In genomic region chr3:36943601-36944000, GRCh38 we compare ENCODE assay signal across 8 cellular contexts. TPM values are rescaled to one million over a fixed set of nuclear protein-coding genes. Genes with fewer than 3 reads are reported as not detected.
DNase-seq lines count a peak whose midpoint lies in the region; ATAC-seq, FAIRE-seq and TF ChIP-seq lines count a peak whose summit lies in the region.

No MANE protein-coding gene starts in this region.

- peaks cover 41% of the 10 kb centered on the region for H3K79me2 ChIP-seq in DOHH2 (ENCODE audit: control insufficient read depth, low read length)
- H3K79me2 ChIP-seq in PC-3 (ENCODE audit: low read length): no peaks in the 10 kb centered on the region

- no TSS peak for BruUV-seq in PC-3 (replicated peaks; lab: Mats Ljungman, UMichigan)

- peak overlapping the region; percentile 99 for H2AFZ ChIP-seq in PC-3 (ENCODE audit: low read length)

- H3F3A ChIP-seq in DOHH2 (ENCODE audit: control insufficient read depth, insufficient read depth) (no peaks in the 10 kb centered on the region), PC-3 (ENCODE audit: low read length, unreplicated experiment) (no peaks in the 10 kb centered on the region)

- intact Hi-C loops in PC-3 (cut with micrococcal nuclease) (no loop called here), prostate gland (cut with DNase I) (no loop called here)

- WGBS in esophagus, 2 donors: 26 to 37% methylated on average over 10 of the region's 10 CpGs
- WGBS in prostate gland: 15% methylated on average over 10 of the region's 10 CpGs

- H3K9me3 ChIP-seq in DOHH2 (ENCODE audit: control insufficient read depth, insufficient read depth, low read length) (peaks cover 8% of the 10 kb centered on the region), PC-3 (ENCODE audit: low read length) (no peaks in the 10 kb centered on the region), esophagus (ENCODE audit: control insufficient read depth in 2 of 2, insufficient read depth in 1 of 2, low read depth in 1 of 2, low read length in 1 of 2) (no peaks in the 10 kb centered on the region), prostate gland (no peaks in the 10 kb centered on the region)

- H3K27ac ChIP-seq in DOHH2 (ENCODE audit: low read depth, low read length): peak overlapping the region; percentile 54
- H3K27ac ChIP-seq in PC-3 (ENCODE audit: low read length): no peak overlapping the region
- no peak overlapping the region for H3K27ac ChIP-seq in esophagus (ENCODE audit: low read depth in 2 of 2, low read length in 1 of 2)
- H3K27ac ChIP-seq in prostate gland: peak overlapping the region; percentile 67 to 76

- DNase-seq in PC-3 (no peak), prostate gland (ENCODE audit: low spot score) (no peak), SIG-M5 (lab: John Stamatoyannopoulos, UW) (no peak), HTR-8/SVneo (ENCODE audit: insufficient read length, low spot score) (no peak), NCI-H2171 treated with DMSO at 0.1 percent for 48 hours (lab: John Stamatoyannopoulos, UW) (no peak)

- ATAC-seq in PC-3: no peak
- ATAC-seq in HG02884 (IDR thresholded peaks at IDR 0.05; ENCODE audit: unreplicated experiment): no peak

- H3K27me3 ChIP-seq in DOHH2 (ENCODE audit: control insufficient read depth, low read length) (no peaks in the 10 kb centered on the region), PC-3 (ENCODE audit: low read length) (no peaks in the 10 kb centered on the region), esophagus (ENCODE audit: control insufficient read depth in 1 of 2, insufficient read depth in 2 of 2, low read length in 2 of 2) (no peaks in the 10 kb centered on the region), prostate gland (replicated peaks; ENCODE audit: insufficient read depth) (no peaks in the 10 kb centered on the region)

- H3K4me1 ChIP-seq in DOHH2 (ENCODE audit: control insufficient read depth, low read length) (peaks cover 19% of the 10 kb centered on the region), PC-3 (ENCODE audit: insufficient read depth, low read length) (no peaks in the 10 kb centered on the region; the same call in 1 of the 2 replicates), esophagus (ENCODE audit: control insufficient read depth in 2 of 2, insufficient read depth in 2 of 2, low read length in 1 of 2) (no peaks in the 10 kb centered on the region), prostate gland (replicated peaks) (no peaks in the 10 kb centered on the region)

- no peak for FAIRE-seq in HTR-8/SVneo (lab: Jason Lieb, UNC)

- POLR2A ChIA-PET in PC-3 (lab: Charles Lee; ENCODE audit: unreplicated experiment): no interaction called here

- H3K4me3 ChIP-seq in DOHH2 (ENCODE audit: low read length) (peak overlapping the region; percentile 96), PC-3 (ENCODE audit: low read length) (peak overlapping the region; percentile 77), esophagus (ENCODE audit: low read depth in 1 of 2, low read length in 2 of 2) (peak overlapping the region; percentile 68 to 76), prostate gland (peak overlapping the region; percentile 82 to 84)

- H3K36me3 ChIP-seq in DOHH2 (ENCODE audit: control insufficient read depth, low read length) (peaks cover 3% of the 10 kb centered on the region), PC-3 (ENCODE audit: low read depth, low read length) (no peaks in the 10 kb centered on the region), esophagus (ENCODE audit: control insufficient read depth in 2 of 2, insufficient read depth in 2 of 2, low read length in 1 of 2) (no peaks in the 10 kb centered on the region), prostate gland (no peaks in the 10 kb centered on the region)

- H3K4me2 ChIP-seq in DOHH2 (ENCODE audit: low read length) (peak overlapping the region; percentile 95), PC-3 (ENCODE audit: low read length) (peak overlapping the region; percentile 100)

- TF ChIP-seq CTCF in DOHH2 (IDR thresholded peaks at IDR 0.05; ENCODE audit: low read depth, low read length, poor library complexity, severe bottlenecking) (no peak), PC-3 (conservative IDR thresholded peaks at IDR 0.05; ENCODE audit: low read depth, low read length) (no peak), prostate gland (IDR thresholded peaks at IDR 0.05) (no peak)

- CTCF ChIA-PET in PC-3 (lab: Charles Lee): interaction anchor here (0.5 kb wide), 1 partner anchor 16 kb away, joined by 3 read pairs; no protein-coding TSS in a partner anchor

- H3K9me2 ChIP-seq in DOHH2 (replicated peaks; ENCODE audit: control insufficient read depth, low read length) (no peaks in the 10 kb centered on the region), PC-3 (replicated peaks; ENCODE audit: low read length) (no peaks in the 10 kb centered on the region)

- H3K9ac ChIP-seq in PC-3 (ENCODE audit: low read length): peak overlapping the region; percentile 35; the same call in 1 of the 2 replicates

- no peak for TF ChIP-seq POLR2A in prostate gland (IDR thresholded peaks at IDR 0.05)

- H4K20me1 ChIP-seq in DOHH2 (ENCODE audit: control insufficient read depth, insufficient read depth, low read depth, low read length) (no peaks in the 10 kb centered on the region), PC-3 (ENCODE audit: low read length) (no peaks in the 10 kb centered on the region)

RNA-seq across cellular contexts. Expression of gene TRANK1, which starts 1.3 kb away (rescaled TPM):
- 0.58 and 2.4 TPM in 2 replicates for total RNA-seq in PC-3 (2014; rRNA removed)
- polyA plus RNA-seq in esophagus: 1 to 10 TPM; 1.6 to 2.0 TPM
- 10 to 100 TPM in 1 of 2 donors, 1 to 10 TPM in 1; 9.4 to 17.4 TPM for total RNA-seq in prostate gland

RNA-seq across cellular contexts. Expression of gene EPM2AIP1, which starts 49.3 kb away (rescaled TPM):
- total RNA-seq in PC-3 (2014; rRNA removed) (6.5 and 7.8 TPM in 2 replicates), prostate gland (10 to 100 TPM; 13.8 to 14.2 TPM)
- 1 to 10 TPM; 3.8 TPM for polyA plus RNA-seq in esophagus

RNA-seq across cellular contexts. Expression of gene MLH1, which starts 49.7 kb away (rescaled TPM):
- total RNA-seq in PC-3 (2014; rRNA removed) (55.8 and 79.7 TPM in 2 replicates), prostate gland (10 to 100 TPM; 49.5 to 50.3 TPM)
- 10 to 100 TPM in 1 of 2 donors, 1 to 10 TPM in 1; 7.0 to 13.9 TPM for polyA plus RNA-seq in esophagus

Comparison
In these comparisons a context has a peak if more than half of its experiments do, and no peak if none do; other contexts are left out.
1. H3K27ac ChIP-seq: peak in DOHH2 (single experiment) and prostate gland (2 of 2); none in PC-3 (single experiment) and esophagus (0 of 2).
2. Peak in every context shown above with its lines, with median percentiles within 50 percentile points of each other: H3K4me3 ChIP-seq.